33 cellular contexts compared by ENCODE assay signal in genomic region chr6:97207383-97207782, GRCh38.
"Had no signal": no experiment of that assay in that cellular context is flagged by ENCODE, and none has a peak within 500 bp of the region (broad histone marks: within the 10 kb centered on the region; RNA-seq: fewer than 3 reads in every experiment).

No MANE protein-coding gene starts in this region.

- H3K4me1 Mint-ChIP-seq: naive B cell, nephron progenitor cell had no signal

- H3K4me1 ChIP-seq: adrenal gland, body of pancreas, colonic mucosa, right lobe of liver had no signal

- H3K4me3 ChIP-seq: adrenal gland, body of pancreas, colonic mucosa, esophagus squamous epithelium, ovary, right lobe of liver, thoracic aorta had no signal

- H3K27me3 ChIP-seq: adrenal gland, body of pancreas, colonic mucosa, esophagus squamous epithelium, neutrophil, ovary, right lobe of liver had no signal

- DNase-seq: activated CD4-positive, alpha-beta T cell treated with anti-CD3 and anti-CD28 coated beads for 48 hours; activated CD4-positive, alpha-beta T cell treated with anti-CD3 and anti-CD28 coated beads, Interleukin-2, amount 50 U/mL, for 48 hours; activated CD8-positive, alpha-beta memory T cell treated with anti-CD3 and anti-CD28 coated beads for 24 hours; activated effector memory CD4-positive, alpha-beta T cell treated with anti-CD3 and anti-CD28 coated beads, Interleukin-2, amount 50 U/mL, for 16 hours; activated naive CD4-positive, alpha-beta T cell treated with anti-CD3 and anti-CD28 coated beads for 36 hours; activated naive CD8-positive, alpha-beta T cell treated with anti-CD3 and anti-CD28 coated beads for 36 hours; adrenal gland; aorta; body of pancreas; cerebellar nuclear complex; colonic mucosa; effector CD8-positive, alpha-beta T cell; esophagus squamous epithelium; left ventricle myocardium superior; naive B cell; nephron progenitor cell; ovary; right lobe of liver; stimulated activated CD4-positive, alpha-beta T cell treated with anti-CD3 and anti-CD28 coated beads, Interleukin-12 subunit alpha, Interleukin-12 subunit beta, amount 100 ng/mL, for 4 hours; stimulated activated CD4-positive, alpha-beta T cell treated with anti-CD3 and anti-CD28 coated beads, Interleukin-4, amount 100 ng/mL, for 1 hour; T-helper 9 cell; trophoblast cell had no signal

- H3K27ac Mint-ChIP-seq: activated naive CD4-positive, alpha-beta T cell treated with anti-CD3 and anti-CD28 coated beads for 36 hours; activated naive CD8-positive, alpha-beta T cell treated with anti-CD3 and anti-CD28 coated beads for 36 hours; naive B cell; nephron progenitor cell; progenitor cell of endocrine pancreas; stimulated activated naive CD8-positive, alpha-beta T cell treated with anti-CD3 and anti-CD28 coated beads, Interleukin-15, Interleukin-2, amounts not matched to agents 100 ng/mL and 50 ng/mL, for 24 hours had no signal

- FAIRE-seq: endometrium, islet of Langerhans, TTC549, urothelium cell line had no signal

- H3K27me3 Mint-ChIP-seq: activated naive CD8-positive, alpha-beta T cell treated with anti-CD3 and anti-CD28 coated beads for 36 hours; naive B cell; progenitor cell of endocrine pancreas; stimulated activated naive CD8-positive, alpha-beta T cell treated with anti-CD3 and anti-CD28 coated beads, Interleukin-15, Interleukin-2, amounts not matched to agents 100 ng/mL and 50 ng/mL, for 24 hours had no signal

- H3K27ac ChIP-seq: adrenal gland, body of pancreas, colonic mucosa, epithelial cell of prostate, esophagus squamous epithelium, neutrophil, ovary, right lobe of liver, thoracic aorta, VCaP had no signal

- H3K9me3 Mint-ChIP-seq: activated naive CD4-positive, alpha-beta T cell treated with anti-CD3 and anti-CD28 coated beads for 36 hours; activated naive CD8-positive, alpha-beta T cell treated with anti-CD3 and anti-CD28 coated beads for 36 hours; naive B cell; nephron progenitor cell; stimulated activated naive CD8-positive, alpha-beta T cell treated with anti-CD3 and anti-CD28 coated beads, Interleukin-15, Interleukin-2, amounts not matched to agents 100 ng/mL and 50 ng/mL, for 24 hours had no signal

- H3K9me3 ChIP-seq: adrenal gland, body of pancreas, colonic mucosa, esophagus squamous epithelium, neutrophil, ovary, right lobe of liver, thoracic aorta had no signal

- H3K36me3 ChIP-seq: adrenal gland, colonic mucosa, esophagus squamous epithelium, neutrophil, ovary, right lobe of liver, thoracic aorta had no signal

- ATAC-seq: activated CD4-positive, CD25-positive, alpha-beta regulatory T cell treated with anti-CD3 and anti-CD28 coated beads, Interleukin-2, amount 50 U/mL, for 24 hours; body of pancreas; left ventricle myocardium superior; right lobe of liver had no signal

- H3K4me3 Mint-ChIP-seq: activated naive CD4-positive, alpha-beta T cell treated with anti-CD3 and anti-CD28 coated beads for 36 hours; activated naive CD8-positive, alpha-beta T cell treated with anti-CD3 and anti-CD28 coated beads for 36 hours; naive B cell; nephron progenitor cell; stimulated activated naive CD8-positive, alpha-beta T cell treated with anti-CD3 and anti-CD28 coated beads, Interleukin-15, Interleukin-2, amounts not matched to agents 100 ng/mL and 50 ng/mL, for 24 hours had no signal
